20 cellular contexts compared by ENCODE assay signal in the genomic region with DNA sequence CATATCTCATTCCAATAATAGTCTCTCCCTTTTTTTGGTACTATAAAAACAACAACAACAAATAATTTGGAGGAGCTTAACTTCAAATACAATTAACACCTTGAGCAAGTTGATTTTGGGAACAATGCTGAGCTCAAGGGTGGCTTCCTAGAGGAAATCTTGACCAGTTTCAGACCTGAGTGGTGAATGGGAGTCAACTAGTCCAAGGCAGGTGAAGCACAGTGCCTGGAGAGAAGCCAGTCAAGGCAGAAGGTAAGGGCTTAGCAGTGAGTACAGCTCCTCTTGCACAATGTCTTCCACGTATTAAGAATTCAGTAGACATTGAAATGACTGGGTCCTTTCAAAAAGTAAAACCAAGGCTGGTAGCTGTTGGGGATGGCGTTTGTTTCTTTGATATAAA.
"Had no signal": no experiment of that assay in that cellular context is flagged by ENCODE, and none has a peak within 500 bp of the region (broad histone marks: within the 10 kb centered on the region; RNA-seq: fewer than 3 reads in every experiment).

No MANE protein-coding gene starts in this region.

- H3K4me3 ChIP-seq: heart left ventricle, lower lobe of right lung, spleen, testis, vagina had no signal

- H3K4me1 ChIP-seq: heart left ventricle, lower lobe of right lung, spleen, testis, vagina had no signal

- H3K9me3 ChIP-seq: heart left ventricle, lower lobe of right lung, spleen, testis, vagina had no signal

- H3K36me3 ChIP-seq: brain microvascular endothelial cell, heart left ventricle, lower lobe of right lung, spleen, vagina had no signal

- DNase-seq: activated B cell treated with CpG ODN at 0.5 μM for 24 hours; activated CD4-positive, alpha-beta memory T cell treated with anti-CD3 and anti-CD28 coated beads for 36 hours; activated CD4-positive, alpha-beta T cell treated with anti-CD3 and anti-CD28 coated beads for 4 hours; activated gamma-delta T cell; aorta; brain microvascular endothelial cell; central memory CD4-positive, alpha-beta T cell; effector memory CD8-positive, alpha-beta T cell; heart left ventricle; kidney; lower lobe of right lung; natural killer cell; spleen; stimulated activated CD4-positive, alpha-beta T cell treated with anti-CD3 and anti-CD28 coated beads, Interleukin-4, amount 100 ng/mL, for 1 hour; stimulated activated naive CD4-positive, alpha-beta T cell; T1000; testis had no signal

- FAIRE-seq: colon, kidney had no signal

- ATAC-seq: effector memory CD8-positive, alpha-beta T cell; heart left ventricle; left lobe of liver; lower lobe of right lung; natural killer cell had no signal

- H3K27ac ChIP-seq: brain microvascular endothelial cell, heart left ventricle, lower lobe of right lung, spleen, testis, vagina had no signal

- H3K27me3 ChIP-seq: brain microvascular endothelial cell, heart left ventricle, testis, vagina had no signal
